9 cellular contexts compared by ENCODE assay signal in genomic region chr20:32574296-32575226, GRCh38. TPM values are rescaled to one million over a fixed set of nuclear protein-coding genes. Genes with fewer than 3 reads are reported as not detected.
DNase-seq lines count a peak whose midpoint lies in the region; ATAC-seq and TF ChIP-seq lines count a peak whose summit lies in the region.
"Had no signal": no experiment of that assay in that cellular context is flagged by ENCODE, and none has a peak within 500 bp of the region (broad histone marks: within the 10 kb centered on the region; RNA-seq: fewer than 3 reads in every experiment).

No MANE protein-coding gene starts in this region.

- H4K20me1 ChIP-seq in osteoblast (ENCODE audit: insufficient read depth, low read length): no peaks in the 10 kb centered on the region

- no peak for ATAC-seq in GM19035 (IDR thresholded peaks at IDR 0.05; ENCODE audit: unreplicated experiment)

- no peak overlapping the region for H3K4me2 ChIP-seq in osteoblast (ENCODE audit: insufficient read depth, low read length)

- H3K4me1 ChIP-seq in osteoblast (ENCODE audit: insufficient read depth, low read length): peaks cover 6% of the 10 kb centered on the region

- H3K79me2 ChIP-seq in osteoblast (ENCODE audit: insufficient read depth, low read length): no peaks in the 10 kb centered on the region

- H2AFZ ChIP-seq in osteoblast (ENCODE audit: low read length): peak overlapping the region; percentile 46

- DNase-seq in DMS 273 (lab: John Stamatoyannopoulos, UW; ENCODE audit: unreplicated experiment) (peak; percentile 64), DMS 273 treated with DMSO at 0.1 percent for 48 hours (lab: John Stamatoyannopoulos, UW) (no peak), SK-N-DZ (ENCODE audit: low spot score) (peak; percentile 41), choroid plexus epithelial cell (ENCODE audit: low read depth) (peak; percentile 99), osteoblast (ENCODE audit: insufficient read length, low spot score, missing footprints) (peak; percentile 98), dedifferentiated amniotic fluid mesenchymal stem cell (ENCODE audit: extremely low spot score) (no peak), GM19238 (ENCODE audit: insufficient read length, low spot score) (no peak)

- no peaks in the 10 kb centered on the region for H3K36me3 ChIP-seq in osteoblast (ENCODE audit: insufficient read depth, low read length)

- H3K27ac ChIP-seq in osteoblast (ENCODE audit: low read depth, low read length): no peak overlapping the region
- H3K27ac ChIP-seq: 22Rv1 had no signal

- no peaks in the 10 kb centered on the region for H3K9me3 ChIP-seq in osteoblast (ENCODE audit: low read depth, low read length)

- no peaks in the 10 kb centered on the region for H3K27me3 ChIP-seq in osteoblast (ENCODE audit: insufficient read depth, low read length)

- no peak for TF ChIP-seq CTCF in choroid plexus epithelial cell (conservative IDR thresholded peaks at IDR 0.05; ENCODE audit: low read depth, low read length)
- no peak for TF ChIP-seq CTCF in osteoblast (IDR thresholded peaks at IDR 0.05; ENCODE audit: extremely low read depth, low read depth, low read length)

- peak overlapping the region; percentile 10 for H3K4me3 ChIP-seq in choroid plexus epithelial cell (ENCODE audit: low read depth, low read length)
- no peak overlapping the region for H3K4me3 ChIP-seq in osteoblast (ENCODE audit: insufficient read depth, low read length)

RNA-seq across cellular contexts. Expression of gene NOL4L, which starts 10.6 kb away (rescaled TPM):
- polyA plus RNA-seq in SK-N-DZ (2014; cell fraction: cytosol; rRNA removed): 28.6 and 29.6 TPM in 2 replicates
- 40.7 and 52.5 TPM in 2 replicates for polyA plus RNA-seq in SK-N-DZ (2014; cell fraction: nucleus; rRNA removed)
- 5.9 and 6.2 TPM in 2 replicates for total RNA-seq in osteoblast

Comparison
In these comparisons a context has a peak if more than half of its experiments do, and no peak if none do; other contexts are left out.
1. DNase-seq: peak in DMS 273 (single experiment), SK-N-DZ (single experiment), choroid plexus epithelial cell (single experiment) and osteoblast (single experiment); none in DMS 273 treated with DMSO at 0.1 percent for 48 hours (single experiment), dedifferentiated amniotic fluid mesenchymal stem cell (single experiment) and GM19238 (single experiment).